ENCODE assay signal across 8 cellular contexts in genomic region chr19:19644054-19644388, GRCh38. TPM values are rescaled to one million over a fixed set of nuclear protein-coding genes. Genes with fewer than 3 reads are reported as not detected.
DNase-seq lines count a peak whose midpoint lies in the region; ATAC-seq, FAIRE-seq and TF ChIP-seq lines count a peak whose summit lies in the region.

No MANE protein-coding gene starts in this region.

- H3K9me3 Mint-ChIP-seq in endothelial cell (ENCODE audit: unreplicated experiment) = peaks cover 6% of the 10 kb centered on the region

- H3K9ac ChIP-seq in PC-3 (ENCODE audit: low read length) (peak overlapping the region; percentile 77; the same call in 1 of the 2 replicates), trophoblast cell (ENCODE audit: low read length) (no peak overlapping the region)

- no peak overlapping the region for H3K14ac ChIP-seq in trophoblast cell (ENCODE audit: low read length)

- DNase-seq in PC-3 (no peak), endothelial cell (ENCODE audit: low spot score) (no peak), trophoblast cell (no peak), DMS79 treated with DMSO at 0.1 percent for 48 hours (lab: John Stamatoyannopoulos, UW) (no peak), NCI-H524 treated with DMSO at 0.1 percent for 48 hours (lab: John Stamatoyannopoulos, UW) (no peak), urothelium cell line (ENCODE audit: low spot score) (no peak), cerebellar nuclear complex (lab: John Stamatoyannopoulos, UW) (no peak)

- H3K27me3 ChIP-seq in PC-3 (ENCODE audit: low read length) (no peaks in the 10 kb centered on the region), trophoblast cell (ENCODE audit: insufficient read depth, low read length) (no peaks in the 10 kb centered on the region)

- FAIRE-seq in urothelium cell line (lab: Jason Lieb, UNC) = no peak

- peaks cover 25% of the 10 kb centered on the region for H3K36me3 Mint-ChIP-seq in endothelial cell (ENCODE audit: low read depth, unreplicated experiment)

- H2BK120ac ChIP-seq in trophoblast cell (ENCODE audit: insufficient read depth, low read length, poor library complexity) = no peak overlapping the region

- H3K27me3 Mint-ChIP-seq in endothelial cell (ENCODE audit: unreplicated experiment) = peaks cover 17% of the 10 kb centered on the region

- H3K4me2 ChIP-seq in PC-3 (ENCODE audit: low read length) (peak overlapping the region; percentile 94), trophoblast cell (ENCODE audit: low read length) (peak overlapping the region; percentile 98)

- H3K4me3 Mint-ChIP-seq in endothelial cell (ENCODE audit: unreplicated experiment) = peak overlapping the region; percentile 96

- no peak overlapping the region for H3K4ac ChIP-seq in trophoblast cell (ENCODE audit: low read depth, low read length)

- peaks cover 11% of the 10 kb centered on the region for H3K4me1 Mint-ChIP-seq in endothelial cell (ENCODE audit: unreplicated experiment)

- H2AK5ac ChIP-seq in trophoblast cell (ENCODE audit: low read length) = no peak overlapping the region

- H3K9me3 ChIP-seq in PC-3 (ENCODE audit: low read length) = no peaks in the 10 kb centered on the region
- no peaks in the 10 kb centered on the region for H3K9me3 ChIP-seq in trophoblast cell (ENCODE audit: insufficient read depth, low read depth, low read length)

- no peak overlapping the region for H2BK12ac ChIP-seq in trophoblast cell (ENCODE audit: low read length)

- peaks cover 11% of the 10 kb centered on the region for H3K79me1 ChIP-seq in trophoblast cell (ENCODE audit: low read length)

- H4K91ac ChIP-seq in trophoblast cell (ENCODE audit: low read depth, low read length) = no peak overlapping the region

- H3F3A ChIP-seq in PC-3 (ENCODE audit: low read length, unreplicated experiment) = no peaks in the 10 kb centered on the region

- no peak overlapping the region; the same call in 1 of the 2 replicates for H3K27ac ChIP-seq in PC-3 (ENCODE audit: low read length)
- H3K27ac ChIP-seq in trophoblast cell (ENCODE audit: low read depth, low read length) = no peak overlapping the region

- intact Hi-C loops in PC-3 (cut with micrococcal nuclease) = loop anchor here (5.0 kb wide), 1 partner anchor 92 kb away; no protein-coding TSS in a partner anchor

- H3K79me2 ChIP-seq in PC-3 (ENCODE audit: low read length) (0 out of 2 replicates have a peak, but pooled peaks cover 6% of the 10 kb centered on the region), trophoblast cell (ENCODE audit: control insufficient read depth, insufficient read depth, low read length, poor library complexity) (peaks cover 2% of the 10 kb centered on the region)

- H3K4me1 ChIP-seq in PC-3 (ENCODE audit: insufficient read depth, low read length) (peaks cover 3% of the 10 kb centered on the region; the same call in 1 of the 2 replicates), trophoblast cell (ENCODE audit: control insufficient read depth in 1 of 2, insufficient read depth in 2 of 2, low read length in 2 of 2) (peaks cover 3 to 5% of the 10 kb centered on the region in 2 experiments)

- no peak overlapping the region for H4K8ac ChIP-seq in trophoblast cell (ENCODE audit: low read depth, low read length)

- CTCF ChIA-PET in PC-3 (lab: Charles Lee) = interaction anchor here (0.7 to 1.4 kb wide), 2 partner anchors 110 to 111 kb away, joined by 3 read pairs; no protein-coding TSS in a partner anchor

- ATAC-seq in PC-3 = no peak; the same call in 1 of the 2 replicates

- BruUV-seq in PC-3 (replicated peaks; lab: Mats Ljungman, UMichigan) = no TSS peak

- H2AFZ ChIP-seq in PC-3 (ENCODE audit: low read length) (no peak overlapping the region), trophoblast cell (ENCODE audit: insufficient read depth, low read length, poor library complexity) (no peak overlapping the region)

- H4K12ac ChIP-seq in trophoblast cell (ENCODE audit: low read depth, low read length) = no peak overlapping the region

- H3K9me2 ChIP-seq in PC-3 (replicated peaks; ENCODE audit: low read length) = no peaks in the 10 kb centered on the region

- TF ChIP-seq CTCF in PC-3 (conservative IDR thresholded peaks at IDR 0.05; ENCODE audit: low read depth, low read length) (peak; percentile 14; the same call in 1 of the 2 replicates), endothelial cell (IDR thresholded peaks at IDR 0.05; ENCODE audit: unreplicated experiment) (peak; percentile 19)

- WGBS in trophoblast cell (ENCODE audit: extremely low coverage, insufficient coverage, insufficient read length) = no CpG with 5 or more reads among the region's 5 CpGs

- H2BK5ac ChIP-seq in trophoblast cell (ENCODE audit: low read depth, low read length, poor library complexity) = no peak overlapping the region

- no peaks in the 10 kb centered on the region for H4K20me1 ChIP-seq in PC-3 (ENCODE audit: low read length)

- peak overlapping the region; percentile 70; the same call in 1 of the 2 replicates for H3K4me3 ChIP-seq in GM08714 (ENCODE audit: low read length)
- H3K4me3 ChIP-seq in PC-3 (ENCODE audit: low read length) = peak overlapping the region; percentile 91; the same call in 1 of the 2 replicates
- H3K4me3 ChIP-seq in trophoblast cell (ENCODE audit: low read depth, low read length) = no peak overlapping the region

- H3K36me3 ChIP-seq in PC-3 (ENCODE audit: low read depth, low read length) (peaks cover 10% of the 10 kb centered on the region; the same call in 1 of the 2 replicates), trophoblast cell (ENCODE audit: control insufficient read depth in 1 of 2, insufficient read depth in 2 of 2, low read length in 2 of 2) (peaks cover 47% of the 10 kb centered on the region in 2 experiments)

- no peak overlapping the region for H3K18ac ChIP-seq in trophoblast cell (ENCODE audit: low read length)

- POLR2A ChIA-PET in PC-3 (lab: Charles Lee; ENCODE audit: unreplicated experiment) = no interaction called here

- no peak overlapping the region for H3K23ac ChIP-seq in trophoblast cell (ENCODE audit: low read length)

- peak overlapping the region; percentile 30 for H3K27ac Mint-ChIP-seq in endothelial cell (ENCODE audit: unreplicated experiment)

RNA-seq across cellular contexts. Expression of gene GMIP, which starts 0.6 kb away (rescaled TPM):
- total RNA-seq in PC-3 (2014; rRNA removed) (6.3 and 11.1 TPM in 2 replicates), endothelial cell (ENCODE audit: unreplicated experiment) (18.5 TPM)
- polyA plus RNA-seq in trophoblast cell (2013) = 15.7 and 17.3 TPM in 2 replicates

RNA-seq across cellular contexts. Expression of gene LPAR2, which starts 16.0 kb away (rescaled TPM):
- total RNA-seq in PC-3 (2014; rRNA removed) (26.6 and 31.0 TPM in 2 replicates), endothelial cell (ENCODE audit: unreplicated experiment) (35.5 TPM)
- 39.2 and 41.2 TPM in 2 replicates for polyA plus RNA-seq in trophoblast cell (2013)

RNA-seq across cellular contexts. Expression of gene ATP13A1, which starts 19.5 kb away (rescaled TPM):
- 48.5 and 58.2 TPM in 2 replicates for total RNA-seq in PC-3 (2014; rRNA removed)
- 56.7 TPM for total RNA-seq in endothelial cell (ENCODE audit: unreplicated experiment)
- polyA plus RNA-seq in trophoblast cell (2013) = 36.9 and 40.8 TPM in 2 replicates

RNA-seq across cellular contexts. Expression of gene ZNF101, which starts 24.6 kb away (rescaled TPM):
- total RNA-seq in PC-3 (2014; rRNA removed) (11.0 and 11.3 TPM in 2 replicates), endothelial cell (ENCODE audit: unreplicated experiment) (29.5 TPM)
- polyA plus RNA-seq in trophoblast cell (2013) = 10.6 and 11.9 TPM in 2 replicates

RNA-seq across cellular contexts. Expression of gene PBX4, which starts 25.5 kb away (rescaled TPM):
- total RNA-seq in PC-3 (2014; rRNA removed) (6.9 TPM in 2 replicates), endothelial cell (ENCODE audit: unreplicated experiment) (0.82 TPM)
- 1.4 TPM in 2 replicates for polyA plus RNA-seq in trophoblast cell (2013)
